In the genomic region with DNA sequence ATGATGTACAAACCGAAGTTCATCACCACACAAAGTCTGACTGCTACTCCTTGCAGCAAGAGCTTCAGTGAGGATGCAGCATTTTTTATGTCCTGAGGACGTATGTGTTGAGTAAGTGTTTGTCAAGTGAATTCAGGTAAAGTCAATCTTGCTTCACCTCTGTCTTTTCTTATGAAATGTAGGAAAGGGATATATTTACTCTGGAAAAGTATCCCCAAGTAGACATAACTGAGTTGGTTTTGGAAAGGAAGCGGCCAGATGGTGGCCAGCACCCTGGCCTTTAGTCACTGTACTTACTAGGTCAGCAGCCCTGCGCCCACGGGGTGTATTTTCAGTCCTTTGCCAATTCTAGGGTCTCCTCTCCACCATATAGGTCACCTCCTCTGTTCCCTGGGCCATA, we compare ENCODE assay signal across 1 cellular context.
TF ChIP-seq lines count a peak whose summit lies in the region.

No MANE protein-coding gene starts in this region.

TF ChIP-seq in liver, 16 proteins besides CTCF, POLR2A, EP300 and RAD21 (continued from another document):
- TF ChIP-seq, protein P1, sequence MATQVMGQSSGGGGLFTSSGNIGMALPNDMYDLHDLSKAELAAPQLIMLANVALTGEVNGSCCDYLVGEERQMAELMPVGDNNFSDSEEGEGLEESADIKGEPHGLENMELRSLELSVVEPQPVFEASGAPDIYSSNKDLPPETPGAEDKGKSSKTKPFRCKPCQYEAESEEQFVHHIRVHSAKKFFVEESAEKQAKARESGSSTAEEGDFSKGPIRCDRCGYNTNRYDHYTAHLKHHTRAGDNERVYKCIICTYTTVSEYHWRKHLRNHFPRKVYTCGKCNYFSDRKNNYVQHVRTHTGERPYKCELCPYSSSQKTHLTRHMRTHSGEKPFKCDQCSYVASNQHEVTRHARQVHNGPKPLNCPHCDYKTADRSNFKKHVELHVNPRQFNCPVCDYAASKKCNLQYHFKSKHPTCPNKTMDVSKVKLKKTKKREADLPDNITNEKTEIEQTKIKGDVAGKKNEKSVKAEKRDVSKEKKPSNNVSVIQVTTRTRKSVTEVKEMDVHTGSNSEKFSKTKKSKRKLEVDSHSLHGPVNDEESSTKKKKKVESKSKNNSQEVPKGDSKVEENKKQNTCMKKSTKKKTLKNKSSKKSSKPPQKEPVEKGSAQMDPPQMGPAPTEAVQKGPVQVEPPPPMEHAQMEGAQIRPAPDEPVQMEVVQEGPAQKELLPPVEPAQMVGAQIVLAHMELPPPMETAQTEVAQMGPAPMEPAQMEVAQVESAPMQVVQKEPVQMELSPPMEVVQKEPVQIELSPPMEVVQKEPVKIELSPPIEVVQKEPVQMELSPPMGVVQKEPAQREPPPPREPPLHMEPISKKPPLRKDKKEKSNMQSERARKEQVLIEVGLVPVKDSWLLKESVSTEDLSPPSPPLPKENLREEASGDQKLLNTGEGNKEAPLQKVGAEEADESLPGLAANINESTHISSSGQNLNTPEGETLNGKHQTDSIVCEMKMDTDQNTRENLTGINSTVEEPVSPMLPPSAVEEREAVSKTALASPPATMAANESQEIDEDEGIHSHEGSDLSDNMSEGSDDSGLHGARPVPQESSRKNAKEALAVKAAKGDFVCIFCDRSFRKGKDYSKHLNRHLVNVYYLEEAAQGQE (IDR thresholded peaks at IDR 0.05) = no peak
- TF ChIP-seq SP1 (IDR thresholded peaks at IDR 0.05) = peak; percentile 32
- TF ChIP-seq ZBTB33 (IDR thresholded peaks at IDR 0.05) = no peak
- TF ChIP-seq HNF4G (IDR thresholded peaks at IDR 0.05) = no peak
- no peak for TF ChIP-seq TAF1 (conservative IDR thresholded peaks at IDR 0.05)
- peak; percentile 47 to 56 for TF ChIP-seq RXRA (IDR thresholded peaks at IDR 0.05)
- no peak for TF ChIP-seq GABPA (IDR thresholded peaks at IDR 0.05 in 1 of 2, conservative IDR thresholded peaks at IDR 0.05 in 1 of 2)
- TF ChIP-seq FOXA2 (IDR thresholded peaks at IDR 0.05) = no peak
- TF ChIP-seq FOXA1 (IDR thresholded peaks at IDR 0.05) = no peak
- TF ChIP-seq, protein P2, sequence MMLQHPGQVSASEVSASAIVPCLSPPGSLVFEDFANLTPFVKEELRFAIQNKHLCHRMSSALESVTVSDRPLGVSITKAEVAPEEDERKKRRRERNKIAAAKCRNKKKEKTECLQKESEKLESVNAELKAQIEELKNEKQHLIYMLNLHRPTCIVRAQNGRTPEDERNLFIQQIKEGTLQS (IDR thresholded peaks at IDR 0.05) = no peak
- no peak for TF ChIP-seq JUND (IDR thresholded peaks at IDR 0.05)
- TF ChIP-seq YY1 (IDR thresholded peaks at IDR 0.05) = no peak
- TF ChIP-seq HNF4A (conservative IDR thresholded peaks at IDR 0.05) = peak; percentile 36 to 54
- TF ChIP-seq, protein P3, sequence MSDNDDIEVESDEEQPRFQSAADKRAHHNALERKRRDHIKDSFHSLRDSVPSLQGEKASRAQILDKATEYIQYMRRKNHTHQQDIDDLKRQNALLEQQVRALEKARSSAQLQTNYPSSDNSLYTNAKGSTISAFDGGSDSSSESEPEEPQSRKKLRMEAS (IDR thresholded peaks at IDR 0.05) = no peak
